11 cellular contexts compared by ENCODE assay signal in the genomic region with DNA sequence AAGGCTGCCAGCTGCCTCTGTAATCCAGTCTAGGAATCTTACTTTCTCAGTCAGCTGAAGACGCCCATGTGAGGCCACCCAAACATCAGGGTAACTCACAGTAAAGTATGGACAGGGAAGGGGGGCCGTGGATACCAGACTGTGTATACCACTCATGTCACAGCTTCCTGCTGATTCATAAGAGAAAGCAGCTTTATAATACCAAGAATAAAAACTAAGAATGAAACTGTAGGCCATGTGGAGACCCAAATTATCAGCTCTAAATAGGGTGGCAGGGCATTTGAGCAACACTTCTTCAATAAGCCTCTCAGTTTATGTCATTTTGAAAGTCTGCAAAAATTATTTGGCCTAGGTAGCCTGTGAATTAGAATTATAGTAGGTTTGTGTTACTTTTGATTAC.
DNase-seq lines count a peak whose midpoint lies in the region; ATAC-seq and TF ChIP-seq lines count a peak whose summit lies in the region.
"Had no signal": no experiment of that assay in that cellular context is flagged by ENCODE, and none has a peak within 500 bp of the region (broad histone marks: within the 10 kb centered on the region; RNA-seq: fewer than 3 reads in every experiment).

No MANE protein-coding gene starts in this region.

- no peaks in the 10 kb centered on the region for H3K27me3 Mint-ChIP-seq in activated CD8-positive, alpha-beta T cell treated with anti-CD3 and anti-CD28 coated beads for 36 hours

- peak; percentile 99 for ATAC-seq in GM18511 (IDR thresholded peaks at IDR 0.05; ENCODE audit: unreplicated experiment)
- ATAC-seq in GM19452 (IDR thresholded peaks at IDR 0.05; ENCODE audit: unreplicated experiment) = peak; percentile 98
- peak; percentile 97 for ATAC-seq in HG02973 (IDR thresholded peaks at IDR 0.05; ENCODE audit: unreplicated experiment)
- ATAC-seq in activated CD8-positive, alpha-beta T cell treated with anti-CD3 and anti-CD28 coated beads for 36 hours = peak; percentile 97
- ATAC-seq in Right ventricle myocardium superior (ENCODE audit: poor library complexity) = no peak
- ATAC-seq: naive thymus-derived CD4-positive, alpha-beta T cell had no signal

- no peak overlapping the region for H3K27ac ChIP-seq in colonic mucosa
- H3K27ac ChIP-seq in WERI-Rb-1 = no peak overlapping the region

- no peaks in the 10 kb centered on the region for H3K36me3 Mint-ChIP-seq in activated CD8-positive, alpha-beta T cell treated with anti-CD3 and anti-CD28 coated beads for 36 hours (ENCODE audit: low read depth)

- DNase-seq in activated CD8-positive, alpha-beta T cell treated with anti-CD3 and anti-CD28 coated beads for 36 hours = peak; percentile 58
- DNase-seq in colonic mucosa (no peak), Right ventricle myocardium superior (no peak), WERI-Rb-1 (no peak), NCI-H2196 treated with DMSO at 0.1 percent for 48 hours (lab: John Stamatoyannopoulos, UW; ENCODE audit: unreplicated experiment) (no peak)
- DNase-seq: activated CD8-positive, alpha-beta memory T cell treated with anti-CD3 and anti-CD28 coated beads, Interleukin-2, amount 50 U/mL, for 48 hours; naive thymus-derived CD4-positive, alpha-beta T cell; NCI-H1105 treated with DMSO at 0.1 percent for 48 hours had no signal

- H3K9me3 ChIP-seq in colonic mucosa (no peaks in the 10 kb centered on the region), WERI-Rb-1 (ENCODE audit: severe bottlenecking) (no peaks in the 10 kb centered on the region)

- peaks cover 7% of the 10 kb centered on the region for H3K4me1 Mint-ChIP-seq in activated CD8-positive, alpha-beta T cell treated with anti-CD3 and anti-CD28 coated beads for 36 hours (ENCODE audit: low read depth)

- TF ChIP-seq CTCF in activated CD8-positive, alpha-beta T cell treated with anti-CD3 and anti-CD28 coated beads for 36 hours (IDR thresholded peaks at IDR 0.05) = no peak
- no peak for TF ChIP-seq CTCF in colonic mucosa (IDR thresholded peaks at IDR 0.05)
- no peak for TF ChIP-seq CTCF in WERI-Rb-1 (IDR thresholded peaks at IDR 0.05; ENCODE audit: low read depth, low read length)

- H3K4me3 Mint-ChIP-seq in activated CD8-positive, alpha-beta T cell treated with anti-CD3 and anti-CD28 coated beads for 36 hours = no peak overlapping the region
- H3K4me3 Mint-ChIP-seq: naive thymus-derived CD4-positive, alpha-beta T cell had no signal

- H3K36me3 ChIP-seq in colonic mucosa (no peaks in the 10 kb centered on the region), WERI-Rb-1 (no peaks in the 10 kb centered on the region)

- no peak overlapping the region for H3K27ac Mint-ChIP-seq in activated CD8-positive, alpha-beta T cell treated with anti-CD3 and anti-CD28 coated beads for 36 hours
- H3K27ac Mint-ChIP-seq: naive thymus-derived CD4-positive, alpha-beta T cell had no signal

- no peaks in the 10 kb centered on the region for H3K27me3 ChIP-seq in colonic mucosa
- no peaks in the 10 kb centered on the region for H3K27me3 ChIP-seq in WERI-Rb-1 (ENCODE audit: insufficient read depth, low read depth, severe bottlenecking)

- no peaks in the 10 kb centered on the region for H3K9me3 Mint-ChIP-seq in activated CD8-positive, alpha-beta T cell treated with anti-CD3 and anti-CD28 coated beads for 36 hours
- H3K9me3 Mint-ChIP-seq: naive thymus-derived CD4-positive, alpha-beta T cell had no signal

- H3K4me1 ChIP-seq in colonic mucosa = no peaks in the 10 kb centered on the region

- no peak overlapping the region for H3K9ac ChIP-seq in colonic mucosa (ENCODE audit: low read depth in 2 of 2, low read length in 2 of 2)

- H3K4me3 ChIP-seq in colonic mucosa (no peak overlapping the region), WERI-Rb-1 (ENCODE audit: low read depth, low read length) (no peak overlapping the region)

- CTCF ChIA-PET in activated CD8-positive, alpha-beta T cell treated with anti-CD3 and anti-CD28 coated beads for 36 hours (lab: Charles Lee) = interaction anchor here (1.0 to 1.8 kb wide), 3 partner anchors 21 to 213 kb away, joined by 3 to 5 read pairs (median 4); no protein-coding TSS in a partner anchor

- POLR2A ChIA-PET in activated CD8-positive, alpha-beta T cell treated with anti-CD3 and anti-CD28 coated beads for 36 hours (lab: Charles Lee) = interaction anchor here (1.4 kb wide), 1 partner anchor 114 kb away, joined by 5 read pairs; a partner anchor contains a TSS

- intact Hi-C loops in activated CD8-positive, alpha-beta T cell treated with anti-CD3 and anti-CD28 coated beads for 36 hours (cut with micrococcal nuclease) = no loop called here
- intact Hi-C loops in colonic mucosa (cut with DNase I) (no loop called here), Right ventricle myocardium superior (cut with DNase I) (no loop called here)
